ENCODE assay signal across 38 cellular contexts in the genomic region with DNA sequence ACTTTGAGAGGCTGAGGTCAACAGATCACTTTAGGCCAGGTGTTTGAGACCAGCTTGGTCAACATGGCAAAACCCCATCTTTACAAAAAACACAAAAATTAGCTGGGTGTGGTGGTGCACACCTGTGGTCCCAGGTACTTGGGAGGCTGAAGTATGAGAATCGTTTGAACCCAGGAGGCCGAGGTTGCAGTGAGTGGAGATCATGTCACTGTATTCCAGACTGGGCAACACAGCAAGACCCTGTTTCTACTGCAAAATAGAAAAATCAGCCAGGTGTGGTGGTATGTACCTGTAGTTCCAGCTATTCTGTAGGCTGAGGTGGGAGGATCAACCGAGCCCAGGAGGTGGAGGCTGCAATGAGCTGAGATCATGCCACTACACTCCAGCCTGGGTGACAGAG. TPM values are rescaled to one million over a fixed set of nuclear protein-coding genes. Genes with fewer than 3 reads are reported as not detected.
"Had no signal": no experiment of that assay in that cellular context is flagged by ENCODE, and none has a peak within 500 bp of the region (broad histone marks: within the 10 kb centered on the region; RNA-seq: fewer than 3 reads in every experiment).

No MANE protein-coding gene starts in this region.

- H3K36me3 ChIP-seq: adrenal gland, brain microvascular endothelial cell, breast epithelium had no signal

- H3K4me1 ChIP-seq: breast epithelium had no signal

- H3K4me3 Mint-ChIP-seq: activated CD4-positive, alpha-beta memory T cell treated with anti-CD3 and anti-CD28 coated beads, Interleukin-2, amount 10 ng/mL, durations not matched to agents 7 days and 5 days; activated CD4-positive, alpha-beta T cell treated with anti-CD3 and anti-CD28 coated beads for 36 hours; activated naive CD4-positive, alpha-beta T cell treated with anti-CD3 and anti-CD28 coated beads for 36 hours; activated naive CD8-positive, alpha-beta T cell treated with anti-CD3 and anti-CD28 coated beads for 36 hours; activated T-cell treated with anti-CD3 and anti-CD28 coated beads, Interleukin-2, amount 50 U/mL, for 4 hours; activated T-cell treated with anti-CD3 and anti-CD28 coated beads, Interleukin-2, amount 50 U/mL, for 72 hours; activated T-helper 1 cell treated with anti-CD3 and anti-CD28 coated beads, Interleukin-12 subunit alpha, Interleukin-12 subunit beta, Interleukin-2, Interleukin-4 antibody, amounts not matched to agents 30 ng/mL and 10 ng/mL and 1 ng/mL, durations not matched to agents 14 hours and 24 hours and 36 hours; activated T-helper 17 cell treated with anti-CD3 and anti-CD28 coated beads, Interleukin-2, amount 50 U/mL, for 72 hours; T-helper 1 cell treated with Interleukin-12 subunit alpha and Interleukin-12 subunit beta and Interleukin-4 antibody, amounts not matched to agents 30 μg/mL and 1 μg/mL, for 36 hours; T-helper 2 cell treated with Interferon-gamma antibody and Interleukin-4, amounts not matched to agents 5 μg/mL and 100 μg/mL, for 36 hours had no signal

- H3K27me3 Mint-ChIP-seq: activated CD4-positive, alpha-beta memory T cell treated with anti-CD3 and anti-CD28 coated beads, Interleukin-2, amount 10 ng/mL, durations not matched to agents 7 days and 5 days; activated CD4-positive, alpha-beta T cell treated with anti-CD3 and anti-CD28 coated beads for 36 hours; activated naive CD8-positive, alpha-beta T cell treated with anti-CD3 and anti-CD28 coated beads for 36 hours; activated T-helper 17 cell treated with anti-CD3 and anti-CD28 coated beads, Interleukin-2, amount 50 U/mL, for 72 hours had no signal

- FAIRE-seq: astrocyte, colon, TTC549 had no signal

- ATAC-seq: activated CD4-positive, alpha-beta T cell treated with anti-CD3 and anti-CD28 coated beads for 36 hours; activated CD4-positive, CD25-positive, alpha-beta regulatory T cell treated with anti-CD3 and anti-CD28 coated beads, Interleukin-2, amount 50 U/mL, for 24 hours; activated naive CD4-positive, alpha-beta T cell treated with anti-CD3 and anti-CD28 coated beads, Interleukin-2, amount 50 U/mL, for 72 hours; activated T-cell treated with anti-CD3 and anti-CD28 coated beads, Interleukin-2, amount 50 U/mL, for 4 hours; activated T-cell treated with anti-CD3 and anti-CD28 coated beads, Interleukin-2, amount 50 U/mL, for 72 hours; activated T-helper 17 cell treated with anti-CD3 and anti-CD28 coated beads, Interleukin-2, amount 50 U/mL, for 72 hours; body of pancreas had no signal

- H3K27ac ChIP-seq: adrenal gland, body of pancreas, brain microvascular endothelial cell, breast epithelium, VCaP had no signal

- H3K4me1 Mint-ChIP-seq: activated T-helper 17 cell treated with anti-CD3 and anti-CD28 coated beads, Interleukin-2, amount 50 U/mL, for 72 hours had no signal

- H3K9me3 Mint-ChIP-seq: activated CD4-positive, alpha-beta memory T cell treated with anti-CD3 and anti-CD28 coated beads, Interleukin-2, amount 10 ng/mL, durations not matched to agents 7 days and 5 days; activated naive CD4-positive, alpha-beta T cell treated with anti-CD3 and anti-CD28 coated beads for 36 hours; activated naive CD4-positive, alpha-beta T cell treated with anti-CD3 and anti-CD28 coated beads, Interleukin-2, amount 50 U/mL, for 72 hours; activated T-cell treated with anti-CD3 and anti-CD28 coated beads, Interleukin-2, amount 50 U/mL, for 4 hours; activated T-cell treated with anti-CD3 and anti-CD28 coated beads, Interleukin-2, amount 50 U/mL, for 72 hours; activated T-helper 1 cell treated with anti-CD3 and anti-CD28 coated beads, Interleukin-12 subunit alpha, Interleukin-12 subunit beta, Interleukin-2, Interleukin-4 antibody, amounts not matched to agents 30 ng/mL and 10 ng/mL and 1 ng/mL, durations not matched to agents 14 hours and 24 hours and 36 hours; activated T-helper 17 cell treated with anti-CD3 and anti-CD28 coated beads, Interleukin-2, amount 50 U/mL, for 72 hours; T-helper 1 cell treated with Interleukin-12 subunit alpha and Interleukin-12 subunit beta and Interleukin-4 antibody, amounts not matched to agents 30 μg/mL and 1 μg/mL, for 36 hours; T-helper 2 cell treated with Interferon-gamma antibody and Interleukin-4, amounts not matched to agents 5 μg/mL and 100 μg/mL, for 36 hours had no signal

- H3K9me3 ChIP-seq: adrenal gland, body of pancreas, breast epithelium had no signal

- H3K27ac Mint-ChIP-seq: activated CD4-positive, alpha-beta memory T cell treated with anti-CD3 and anti-CD28 coated beads, Interleukin-2, amount 10 ng/mL, durations not matched to agents 7 days and 5 days; activated CD4-positive, alpha-beta T cell treated with anti-CD3 and anti-CD28 coated beads for 36 hours; activated naive CD4-positive, alpha-beta T cell treated with anti-CD3 and anti-CD28 coated beads for 36 hours; activated naive CD4-positive, alpha-beta T cell treated with anti-CD3 and anti-CD28 coated beads, Interleukin-2, amount 50 U/mL, for 72 hours; activated T-cell treated with anti-CD3 and anti-CD28 coated beads, Interleukin-2, amount 50 U/mL, for 72 hours; activated T-helper 1 cell treated with anti-CD3 and anti-CD28 coated beads, Interleukin-12 subunit alpha, Interleukin-12 subunit beta, Interleukin-2, Interleukin-4 antibody, amounts not matched to agents 30 ng/mL and 10 ng/mL and 1 ng/mL, durations not matched to agents 14 hours and 24 hours and 36 hours; activated T-helper 17 cell treated with anti-CD3 and anti-CD28 coated beads, Interleukin-2, amount 50 U/mL, for 72 hours; T-helper 1 cell treated with Interleukin-12 subunit alpha and Interleukin-12 subunit beta and Interleukin-4 antibody, amounts not matched to agents 30 μg/mL and 1 μg/mL, for 36 hours; T-helper 2 cell treated with Interferon-gamma antibody and Interleukin-4, amounts not matched to agents 5 μg/mL and 100 μg/mL, for 36 hours had no signal

- H3K36me3 Mint-ChIP-seq: activated naive CD8-positive, alpha-beta T cell treated with anti-CD3 and anti-CD28 coated beads for 36 hours had no signal

- H3K4me3 ChIP-seq: adrenal gland, body of pancreas, breast epithelium had no signal

- DNase-seq: activated CD4-positive, alpha-beta memory T cell treated with anti-CD3 and anti-CD28 coated beads, Interleukin-2, amount 10 ng/mL, durations not matched to agents 7 days and 5 days; activated CD4-positive, alpha-beta T cell treated with anti-CD3 and anti-CD28 coated beads for 1 hour; activated CD4-positive, alpha-beta T cell treated with anti-CD3 and anti-CD28 coated beads for 36 hours; activated CD4-positive, alpha-beta T cell treated with anti-CD3 and anti-CD28 coated beads for 48 hours; activated CD4-positive, alpha-beta T cell treated with anti-CD3 and anti-CD28 coated beads, Interleukin-2, amount 50 U/mL, for 1 hour; activated CD4-positive, alpha-beta T cell treated with anti-CD3 and anti-CD28 coated beads, Interleukin-2, amount 50 U/mL, for 48 hours; activated CD4-positive, CD25-positive, alpha-beta regulatory T cell; activated CD8-positive, alpha-beta memory T cell treated with anti-CD3 and anti-CD28 coated beads, Interleukin-2, amount 50 U/mL, for 4 hours; activated effector memory CD4-positive, alpha-beta T cell treated with anti-CD3 and anti-CD28 coated beads, Interleukin-2, amount 50 U/mL, for 16 hours; activated gamma-delta T cell treated with Interleukin-2 at 50 U/mL for 16 hours; activated naive CD4-positive, alpha-beta T cell; activated naive CD4-positive, alpha-beta T cell treated with anti-CD3 and anti-CD28 coated beads for 36 hours; activated naive CD4-positive, alpha-beta T cell treated with anti-CD3 and anti-CD28 coated beads, Interleukin-2, amount 50 U/mL, for 16 hours; activated naive CD8-positive, alpha-beta T cell treated with anti-CD3 and anti-CD28 coated beads for 36 hours; activated T-cell treated with anti-CD3 and anti-CD28 coated beads for 4 hours; activated T-cell treated with anti-CD3 and anti-CD28 coated beads, Interleukin-2, amount 50 U/mL, for 1 hour; activated T-cell treated with anti-CD3 and anti-CD28 coated beads, Interleukin-2, amount 50 U/mL, for 4 hours; activated T-cell treated with anti-CD3 and anti-CD28 coated beads, Interleukin-2, amount 50 U/mL, for 72 hours; adrenal gland; amniotic stem cell; aorta; body of pancreas; brain microvascular endothelial cell; central memory CD4-positive, alpha-beta T cell; T-helper 2 cell; T-helper 9 cell had no signal

- H3K27me3 ChIP-seq: adrenal gland, body of pancreas, brain microvascular endothelial cell, breast epithelium had no signal

RNA-seq across cellular contexts. Expression of a gene that starts 45.2 kb away (rescaled TPM):
- total RNA-seq: activated CD4-positive, alpha-beta memory T cell treated with anti-CD3 and anti-CD28 coated beads, Interleukin-2, amount 10 ng/mL, durations not matched to agents 7 days and 5 days; activated CD8-positive, alpha-beta memory T cell treated with anti-CD3 and anti-CD28 coated beads for 36 hours; activated naive CD4-positive, alpha-beta T cell treated with anti-CD3 and anti-CD28 coated beads, Interleukin-2, amount 50 U/mL, for 72 hours had no signal
